ENCODE assay signal across 18 cellular contexts in genomic region chr1:106233511-106233910, GRCh38.
"Had no signal": no experiment of that assay in that cellular context is flagged by ENCODE, and none has a peak within 500 bp of the region (broad histone marks: within the 10 kb centered on the region; RNA-seq: fewer than 3 reads in every experiment).

No MANE protein-coding gene starts in this region.

- H3K79me2 ChIP-seq: hepatocyte had no signal

- ATAC-seq: effector memory CD8-positive, alpha-beta T cell; left colon; mucosa of descending colon; natural killer cell; stimulated activated naive B cell treated with anti-CD40 and anti-IgM and Interleukin-4, amounts not matched to agents 10 μg/mL and 1 μg/mL and 100 μg/mL, for 72 hours; stimulated activated naive CD8-positive, alpha-beta T cell treated with anti-CD3 and anti-CD28 coated beads, Interleukin-15, amount 100 ng/mL, for 72 hours had no signal

- H3K27me3 ChIP-seq: esophagus muscularis mucosa, hepatocyte, sigmoid colon, testis, tibial nerve had no signal

- H3K27ac ChIP-seq: epithelial cell of prostate, esophagus muscularis mucosa, hepatocyte, sigmoid colon, skin epidermis, testis, tibial nerve had no signal

- DNase-seq: effector memory CD8-positive, alpha-beta T cell; foreskin melanocyte; head of caudate nucleus; left colon; mucosa of descending colon; natural killer cell; posterior cingulate gyrus; sigmoid colon; stimulated activated CD4-positive, alpha-beta T cell treated with anti-CD3 and anti-CD28 coated beads, Interleukin-2, amount 100 ng/mL, for 24 hours; stimulated activated CD4-positive, alpha-beta T cell treated with anti-CD3 and anti-CD28 coated beads, Interleukin-4, amount 100 ng/mL, for 4 hours; stimulated activated naive B cell treated with anti-CD40 and anti-IgM and Interleukin-4, amounts not matched to agents 10 μg/mL and 1 μg/mL and 100 μg/mL, for 72 hours; stimulated activated naive CD8-positive, alpha-beta T cell treated with anti-CD3 and anti-CD28 coated beads, Interleukin-15, amount 100 ng/mL, for 72 hours; testis had no signal

- H3K9me3 ChIP-seq: esophagus muscularis mucosa, sigmoid colon, testis, tibial nerve had no signal

- H3K4me2 ChIP-seq: hepatocyte had no signal

- H2AFZ ChIP-seq: hepatocyte had no signal

- H3K36me3 ChIP-seq: esophagus muscularis mucosa, sigmoid colon, tibial nerve had no signal

- H3K4me3 ChIP-seq: esophagus muscularis mucosa, hepatocyte, mucosa of descending colon, sigmoid colon, skin epidermis, testis, tibial nerve had no signal

- H3K4me1 ChIP-seq: esophagus muscularis mucosa, sigmoid colon, testis, tibial nerve had no signal
